ENCODE assay signal across 1 cellular context in genomic region chr9:74499111-74499601, GRCh38.
TF ChIP-seq lines count a peak whose summit lies in the region.

No MANE protein-coding gene starts in this region.

TF ChIP-seq in HepG2, 621 proteins besides CTCF, POLR2A, EP300 and RAD21 (continued from another document):
- TF ChIP-seq ZNF280D (CRISPR knock-in tag; IDR thresholded peaks at IDR 0.05) (no peak), SP4 (CRISPR knock-in tag; IDR thresholded peaks at IDR 0.05) (no peak), MBNL3 (CRISPR knock-in tag; conservative IDR thresholded peaks at IDR 0.05) (no peak), CHCHD3 (CRISPR knock-in tag; IDR thresholded peaks at IDR 0.05) (no peak), ZNF724P (CRISPR knock-in tag; IDR thresholded peaks at IDR 0.05; ENCODE audit: borderline replicate concordance) (no peak), SAFB2 (CRISPR knock-in tag; IDR thresholded peaks at IDR 0.05; ENCODE audit: borderline replicate concordance, low read depth) (no peak), EEA1 (CRISPR knock-in tag; IDR thresholded peaks at IDR 0.05; ENCODE audit: borderline replicate concordance) (no peak)
